28 cellular contexts compared by ENCODE assay signal in genomic region chr6:95109212-95109611, GRCh38.
"Had no signal": no experiment of that assay in that cellular context is flagged by ENCODE, and none has a peak within 500 bp of the region (broad histone marks: within the 10 kb centered on the region; RNA-seq: fewer than 3 reads in every experiment).

No MANE protein-coding gene starts in this region.

- ATAC-seq: effector memory CD8-positive, alpha-beta T cell; esophagus mucosa; foreskin keratinocyte; gastrocnemius medialis; gastroesophageal sphincter; heart left ventricle; heart right ventricle had no signal

- FAIRE-seq: colon, endometrium, endothelial cell of umbilical vein, frontal cortex had no signal

- H3K27me3 ChIP-seq: colonic mucosa, dorsolateral prefrontal cortex, esophagus muscularis mucosa, esophagus squamous epithelium, foreskin keratinocyte, gastrocnemius medialis, gastroesophageal sphincter, heart left ventricle, heart right ventricle had no signal

- H3K27ac ChIP-seq: colonic mucosa, coronary artery, dorsolateral prefrontal cortex, epithelial cell of prostate, esophagus muscularis mucosa, esophagus squamous epithelium, foreskin keratinocyte, gastrocnemius medialis, gastroesophageal sphincter, heart left ventricle, heart right ventricle had no signal

- DNase-seq: colonic mucosa; cortex of kidney; dermis blood vessel endothelial cell; dorsolateral prefrontal cortex; effector CD4-positive, alpha-beta T cell; effector CD8-positive, alpha-beta T cell; effector memory CD4-positive, alpha-beta T cell; effector memory CD8-positive, alpha-beta T cell; endodermal cell; erythroblast; esophagus squamous epithelium; foreskin fibroblast; foreskin keratinocyte; foreskin melanocyte; gastrocnemius medialis; glutamatergic neuron; head of caudate nucleus; heart left ventricle; heart right ventricle had no signal

- H3K4me1 ChIP-seq: colonic mucosa, esophagus muscularis mucosa, esophagus squamous epithelium, foreskin keratinocyte, gastrocnemius medialis, gastroesophageal sphincter, heart left ventricle, heart right ventricle had no signal

- H3K36me3 ChIP-seq: colonic mucosa, esophagus muscularis mucosa, esophagus squamous epithelium, gastrocnemius medialis, gastroesophageal sphincter, heart left ventricle, heart right ventricle had no signal

- H3K9me3 ChIP-seq: colonic mucosa, esophagus muscularis mucosa, esophagus squamous epithelium, gastrocnemius medialis, gastroesophageal sphincter, heart left ventricle, heart right ventricle had no signal

- H3K4me3 ChIP-seq: colonic mucosa, coronary artery, dorsolateral prefrontal cortex, esophagus muscularis mucosa, esophagus squamous epithelium, gastrocnemius medialis, gastroesophageal sphincter, heart left ventricle, heart right ventricle had no signal
